Comparison of ENCODE assay signal across 1 cellular context in the genomic region with DNA sequence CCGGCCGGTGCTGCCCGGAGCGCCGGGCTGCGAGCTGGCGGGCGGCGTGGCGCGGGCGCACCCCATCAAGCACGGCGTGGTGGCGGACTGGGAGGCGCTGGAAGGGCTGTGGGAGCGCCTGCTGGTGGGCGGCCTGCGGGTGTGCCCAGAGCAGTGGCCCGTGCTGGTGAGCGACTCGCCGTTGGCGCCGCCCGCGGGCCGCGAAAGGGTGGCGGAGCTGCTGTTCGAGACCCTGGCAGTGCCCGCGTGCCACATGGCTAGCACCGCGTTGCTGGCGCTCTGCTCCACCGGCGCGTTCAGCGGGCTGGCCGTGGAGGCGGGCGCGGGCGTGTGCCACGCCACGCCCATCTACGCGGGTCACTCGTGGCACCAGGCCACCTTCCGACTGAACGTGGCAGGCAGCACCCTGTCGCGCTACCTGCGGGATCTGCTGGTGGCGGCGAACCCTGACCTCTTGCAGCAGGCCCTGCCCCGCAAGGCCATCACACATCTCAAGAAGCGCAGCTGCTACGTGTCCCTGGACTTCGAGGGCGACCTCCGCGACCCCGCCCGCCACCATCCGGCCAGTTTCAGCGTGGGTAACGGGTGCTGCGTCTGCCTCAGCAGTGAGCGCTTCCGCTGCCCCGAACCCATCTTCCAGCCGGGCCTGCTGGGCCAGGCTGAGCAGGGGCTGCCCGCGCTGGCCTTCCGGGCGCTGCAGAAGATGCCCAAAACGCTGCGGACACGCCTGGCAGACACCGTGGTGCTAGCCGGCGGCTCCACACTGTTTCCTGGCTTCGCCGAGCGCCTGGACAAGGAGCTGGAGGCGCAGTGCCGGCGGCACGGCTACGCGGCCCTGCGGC.
TF ChIP-seq lines count a peak whose summit lies in the region.

No MANE protein-coding gene starts in this region.

TF ChIP-seq in HepG2, 621 proteins besides CTCF, POLR2A, EP300 and RAD21 (continued from another document):
- no peak for TF ChIP-seq ZMYM2 (CRISPR knock-in tag; IDR thresholded peaks at IDR 0.05)
- TF ChIP-seq, protein P1, sequence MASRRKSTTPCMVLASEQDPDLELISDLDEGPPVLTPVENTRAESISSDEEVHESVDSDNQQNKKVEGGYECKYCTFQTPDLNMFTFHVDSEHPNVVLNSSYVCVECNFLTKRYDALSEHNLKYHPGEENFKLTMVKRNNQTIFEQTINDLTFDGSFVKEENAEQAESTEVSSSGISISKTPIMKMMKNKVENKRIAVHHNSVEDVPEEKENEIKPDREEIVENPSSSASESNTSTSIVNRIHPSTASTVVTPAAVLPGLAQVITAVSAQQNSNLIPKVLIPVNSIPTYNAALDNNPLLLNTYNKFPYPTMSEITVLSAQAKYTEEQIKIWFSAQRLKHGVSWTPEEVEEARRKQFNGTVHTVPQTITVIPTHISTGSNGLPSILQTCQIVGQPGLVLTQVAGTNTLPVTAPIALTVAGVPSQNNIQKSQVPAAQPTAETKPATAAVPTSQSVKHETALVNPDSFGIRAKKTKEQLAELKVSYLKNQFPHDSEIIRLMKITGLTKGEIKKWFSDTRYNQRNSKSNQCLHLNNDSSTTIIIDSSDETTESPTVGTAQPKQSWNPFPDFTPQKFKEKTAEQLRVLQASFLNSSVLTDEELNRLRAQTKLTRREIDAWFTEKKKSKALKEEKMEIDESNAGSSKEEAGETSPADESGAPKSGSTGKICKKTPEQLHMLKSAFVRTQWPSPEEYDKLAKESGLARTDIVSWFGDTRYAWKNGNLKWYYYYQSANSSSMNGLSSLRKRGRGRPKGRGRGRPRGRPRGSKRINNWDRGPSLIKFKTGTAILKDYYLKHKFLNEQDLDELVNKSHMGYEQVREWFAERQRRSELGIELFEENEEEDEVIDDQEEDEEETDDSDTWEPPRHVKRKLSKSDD (CRISPR knock-in tag; IDR thresholded peaks at IDR 0.05; ENCODE audit: low read depth): 0 out of 2 replicates have a peak, but pooled peaks have one; percentile 25
- TF ChIP-seq FOSL2 (CRISPR knock-in tag; IDR thresholded peaks at IDR 0.05): peak; percentile 33; the same call in 1 of the 2 replicates
- TF ChIP-seq ARNT2 (CRISPR knock-in tag; IDR thresholded peaks at IDR 0.05; ENCODE audit: low read depth): 0 out of 2 replicates have a peak, but pooled peaks have one; percentile 54
- TF ChIP-seq EEA1 (CRISPR knock-in tag; IDR thresholded peaks at IDR 0.05; ENCODE audit: borderline replicate concordance): peak; percentile 19; the same call in 1 of the 2 replicates
- no peak for TF ChIP-seq ZNF10 (CRISPR knock-in tag; IDR thresholded peaks at IDR 0.05; ENCODE audit: borderline replicate concordance, low read depth)
- TF ChIP-seq TOPORS (CRISPR knock-in tag; IDR thresholded peaks at IDR 0.05): peak; percentile 3; the same call in 1 of the 2 replicates
- peak; percentile 44; the same call in 1 of the 2 replicates for TF ChIP-seq ZFX (CRISPR knock-in tag; IDR thresholded peaks at IDR 0.05; ENCODE audit: low read depth)
- TF ChIP-seq STAG1 (CRISPR knock-in tag; IDR thresholded peaks at IDR 0.05): peak; percentile 93
